ENCODE assay signal across 21 cellular contexts in the genomic region with DNA sequence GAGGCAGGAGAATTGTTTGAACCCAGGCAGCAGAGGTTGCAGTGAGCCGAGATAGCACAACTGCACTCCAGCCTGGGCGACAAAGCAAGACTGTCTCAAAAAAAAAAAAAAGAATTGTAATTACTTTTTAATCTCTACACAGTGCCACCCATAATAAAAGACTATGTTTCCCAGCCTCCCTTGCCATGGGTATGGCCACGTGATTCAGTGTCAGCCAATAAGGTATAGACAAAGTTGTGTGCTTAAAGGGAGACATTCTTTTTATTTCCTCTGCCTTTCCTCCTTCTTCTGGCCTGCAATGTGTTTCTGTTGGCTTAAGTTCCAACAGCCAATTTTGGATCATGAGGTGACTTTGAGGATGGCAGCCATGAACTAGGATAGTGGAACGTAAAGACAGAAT.
DNase-seq lines count a peak whose midpoint lies in the region; ATAC-seq and TF ChIP-seq lines count a peak whose summit lies in the region.
"Had no signal": no experiment of that assay in that cellular context is flagged by ENCODE, and none has a peak within 500 bp of the region (broad histone marks: within the 10 kb centered on the region; RNA-seq: fewer than 3 reads in every experiment).

No MANE protein-coding gene starts in this region.

- H3K27ac Mint-ChIP-seq in Caco-2 (ENCODE audit: unreplicated experiment) (no peak overlapping the region), WTC11 (no peak overlapping the region), nephron progenitor cell (no peak overlapping the region)
- H3K27ac Mint-ChIP-seq in stimulated activated naive CD8-positive, alpha-beta T cell treated with anti-CD3 and anti-CD28 coated beads, Interleukin-15, amount 100 ng/mL, for 72 hours = no peak overlapping the region
- H3K27ac Mint-ChIP-seq: CD8-positive, alpha-beta memory T cell; IgD-negative memory B cell had no signal

- H3K36me3 ChIP-seq in Caco-2 (ENCODE audit: control insufficient read depth, insufficient read depth, low read length) = no peaks in the 10 kb centered on the region
- H3K36me3 ChIP-seq: Peyer's patch, SJCRH30 had no signal

- H3K36me3 Mint-ChIP-seq in Caco-2 (ENCODE audit: insufficient read depth, unreplicated experiment) (no peaks in the 10 kb centered on the region), WTC11 (peaks cover 4% of the 10 kb centered on the region), nephron progenitor cell (ENCODE audit: low read depth) (peaks cover 13% of the 10 kb centered on the region)
- H3K36me3 Mint-ChIP-seq: CD8-positive, alpha-beta memory T cell; IgD-negative memory B cell had no signal

- POLR2A ChIA-PET in Caco-2 (lab: Charles Lee) = no interaction called here
- POLR2A ChIA-PET in HEK293T (lab: Yijun Ruan, JAX) = no interaction called here
- POLR2A ChIA-PET in WTC11 (lab: Charles Lee) = no interaction called here

- H3K4me3 ChIP-seq in Caco-2 (ENCODE audit: low read depth, low read length) = peak overlapping the region; percentile 56
- H3K4me3 ChIP-seq: Peyer's patch, SJCRH30 had no signal

- CTCF ChIA-PET in Caco-2 (lab: Charles Lee) (no interaction called here), HEK293T (lab: Yijun Ruan, JAX) (interaction anchor here (0.7 kb wide), 1 partner anchor 226 kb away, joined by 6 read pairs; no protein-coding TSS in a partner anchor), WTC11 (lab: Charles Lee) (no interaction called here)

- H3K4me1 Mint-ChIP-seq in Caco-2 (ENCODE audit: low read depth, unreplicated experiment) = peaks cover 8% of the 10 kb centered on the region
- peaks cover 28% of the 10 kb centered on the region for H3K4me1 Mint-ChIP-seq in WTC11
- H3K4me1 Mint-ChIP-seq in nephron progenitor cell = peaks cover 24% of the 10 kb centered on the region
- H3K4me1 Mint-ChIP-seq in stimulated activated naive CD8-positive, alpha-beta T cell treated with anti-CD3 and anti-CD28 coated beads, Interleukin-15, amount 100 ng/mL, for 72 hours = no peaks in the 10 kb centered on the region
- H3K4me1 Mint-ChIP-seq: CD8-positive, alpha-beta memory T cell; IgD-negative memory B cell had no signal

- H3K4me3 Mint-ChIP-seq in Caco-2 (ENCODE audit: unreplicated experiment) = peak overlapping the region; percentile 97
- no peak overlapping the region for H3K4me3 Mint-ChIP-seq in WTC11
- peak overlapping the region; percentile 32 for H3K4me3 Mint-ChIP-seq in nephron progenitor cell
- no peak overlapping the region for H3K4me3 Mint-ChIP-seq in stimulated activated naive CD8-positive, alpha-beta T cell treated with anti-CD3 and anti-CD28 coated beads, Interleukin-15, amount 100 ng/mL, for 72 hours
- H3K4me3 Mint-ChIP-seq: IgD-negative memory B cell had no signal

- DNase-seq in Caco-2 (no peak), HEK293T (ENCODE audit: extremely low spot score) (peak; percentile 17), WTC11 (ENCODE audit: low spot score) (no peak), nephron progenitor cell (no peak), globus pallidus (ENCODE audit: low spot score) (no peak), NOMO-1 (lab: John Stamatoyannopoulos, UW; ENCODE audit: unreplicated experiment in 2 of 2) (no peak)
- DNase-seq in stimulated activated naive CD8-positive, alpha-beta T cell treated with anti-CD3 and anti-CD28 coated beads, Interleukin-15, amount 100 ng/mL, for 72 hours = no peak
- DNase-seq: CD8-positive, alpha-beta memory T cell; EL; H7; Kasumi-1; NCI-H1417; NCI-H187; NCI-H2107; NCI-H446 treated with DMSO at 0.1 percent for 48 hours; NCI-H748 treated with DMSO at 0.1 percent for 48 hours; NK-92 treated with Interleukin-12 subunit alpha and Interleukin-12 subunit beta, amount 100 ng/mL, for 24 hours; Peyer's patch; SJCRH30 had no signal

- no TSS peak for BruUV-seq in Caco-2 (replicated peaks; lab: Mats Ljungman, UMichigan)

- ATAC-seq in WTC11 = no peak
- ATAC-seq in stimulated activated naive CD8-positive, alpha-beta T cell treated with anti-CD3 and anti-CD28 coated beads, Interleukin-15, amount 100 ng/mL, for 72 hours = no peak
- ATAC-seq in GM19395 (IDR thresholded peaks at IDR 0.05; ENCODE audit: unreplicated experiment) = no peak

- H3K9me3 ChIP-seq in Caco-2 = no peaks in the 10 kb centered on the region
- H3K9me3 ChIP-seq: Peyer's patch, SJCRH30 had no signal

- H3K27me3 ChIP-seq in Caco-2 (replicated peaks; ENCODE audit: control insufficient read depth, insufficient read depth, low read length) = no peaks in the 10 kb centered on the region
- H3K27me3 ChIP-seq: Peyer's patch, SJCRH30 had no signal

- no peak for TF ChIP-seq CTCF in Caco-2 (IDR thresholded peaks at IDR 0.05; ENCODE audit: insufficient read depth in 1 of 2, low read depth in 1 of 2, low read length in 1 of 2, severe bottlenecking in 1 of 2, unreplicated experiment in 1 of 2)
- no peak for TF ChIP-seq CTCF in WTC11 (IDR thresholded peaks at IDR 0.05)
- no peak for TF ChIP-seq CTCF in nephron progenitor cell (IDR thresholded peaks at IDR 0.05)

- peaks cover 32% of the 10 kb centered on the region for H3K4me1 ChIP-seq in Caco-2
- H3K4me1 ChIP-seq: Peyer's patch had no signal

- intact Hi-C loops in Caco-2 (cut with micrococcal nuclease; ENCODE audit: unreplicated experiment) = no loop called here

- no peaks in the 10 kb centered on the region for H3K9me3 Mint-ChIP-seq in Caco-2 (ENCODE audit: unreplicated experiment)
- peaks cover 12% of the 10 kb centered on the region for H3K9me3 Mint-ChIP-seq in WTC11
- H3K9me3 Mint-ChIP-seq in nephron progenitor cell = peaks cover 32% of the 10 kb centered on the region
- H3K9me3 Mint-ChIP-seq in stimulated activated naive CD8-positive, alpha-beta T cell treated with anti-CD3 and anti-CD28 coated beads, Interleukin-15, amount 100 ng/mL, for 72 hours = no peaks in the 10 kb centered on the region

- H3K27me3 Mint-ChIP-seq in Caco-2 (ENCODE audit: insufficient read depth, unreplicated experiment) (no peaks in the 10 kb centered on the region), WTC11 (ENCODE audit: low read depth) (no peaks in the 10 kb centered on the region), nephron progenitor cell (ENCODE audit: low read depth, poor library complexity) (peaks cover 3% of the 10 kb centered on the region)
- no peaks in the 10 kb centered on the region for H3K27me3 Mint-ChIP-seq in stimulated activated naive CD8-positive, alpha-beta T cell treated with anti-CD3 and anti-CD28 coated beads, Interleukin-15, amount 100 ng/mL, for 72 hours
- H3K27me3 Mint-ChIP-seq: IgD-negative memory B cell had no signal

TF ChIP-seq in HEK293T, 16 proteins besides CTCF, POLR2A, EP300 and RAD21:
- no peak for TF ChIP-seq ELF4 (IDR thresholded peaks at IDR 0.05)
- no peak for TF ChIP-seq NFRKB (IDR thresholded peaks at IDR 0.05)
- no peak for TF ChIP-seq ARNT (IDR thresholded peaks at IDR 0.05)
- no peak for TF ChIP-seq CTBP1 (IDR thresholded peaks at IDR 0.05; ENCODE audit: borderline replicate concordance)
- no peak for TF ChIP-seq SUZ12 (IDR thresholded peaks at IDR 0.05)
- TF ChIP-seq L3MBTL2 (conservative IDR thresholded peaks at IDR 0.05) = no peak
- no peak for TF ChIP-seq SP1 (IDR thresholded peaks at IDR 0.05)
- no peak for TF ChIP-seq BHLHE40 (IDR thresholded peaks at IDR 0.05; ENCODE audit: borderline replicate concordance)
- no peak for TF ChIP-seq HDGF (IDR thresholded peaks at IDR 0.05; ENCODE audit: borderline replicate concordance)
- TF ChIP-seq FOXK2 (IDR thresholded peaks at IDR 0.05) = no peak

TF ChIP-seq in WTC11, 78 proteins besides CTCF, POLR2A, EP300 and RAD21 (continues in another document):
- no peak for TF ChIP-seq ZNF416 (CRISPR knock-in tag; IDR thresholded peaks at IDR 0.05)
- TF ChIP-seq, protein P1, sequence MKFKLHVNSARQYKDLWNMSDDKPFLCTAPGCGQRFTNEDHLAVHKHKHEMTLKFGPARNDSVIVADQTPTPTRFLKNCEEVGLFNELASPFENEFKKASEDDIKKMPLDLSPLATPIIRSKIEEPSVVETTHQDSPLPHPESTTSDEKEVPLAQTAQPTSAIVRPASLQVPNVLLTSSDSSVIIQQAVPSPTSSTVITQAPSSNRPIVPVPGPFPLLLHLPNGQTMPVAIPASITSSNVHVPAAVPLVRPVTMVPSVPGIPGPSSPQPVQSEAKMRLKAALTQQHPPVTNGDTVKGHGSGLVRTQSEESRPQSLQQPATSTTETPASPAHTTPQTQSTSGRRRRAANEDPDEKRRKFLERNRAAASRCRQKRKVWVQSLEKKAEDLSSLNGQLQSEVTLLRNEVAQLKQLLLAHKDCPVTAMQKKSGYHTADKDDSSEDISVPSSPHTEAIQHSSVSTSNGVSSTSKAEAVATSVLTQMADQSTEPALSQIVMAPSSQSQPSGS (CRISPR knock-in tag; IDR thresholded peaks at IDR 0.05; ENCODE audit: borderline replicate concordance, low read depth) = no peak
- TF ChIP-seq GABPB1 (CRISPR knock-in tag; IDR thresholded peaks at IDR 0.05) = 0 out of 2 replicates have a peak, but pooled peaks have one; percentile 9
- TF ChIP-seq OVOL2 (CRISPR knock-in tag; IDR thresholded peaks at IDR 0.05; ENCODE audit: borderline replicate concordance) = no peak
- no peak for TF ChIP-seq FOXP1 (CRISPR knock-in tag; IDR thresholded peaks at IDR 0.05; ENCODE audit: borderline replicate concordance)
- TF ChIP-seq, protein P2, sequence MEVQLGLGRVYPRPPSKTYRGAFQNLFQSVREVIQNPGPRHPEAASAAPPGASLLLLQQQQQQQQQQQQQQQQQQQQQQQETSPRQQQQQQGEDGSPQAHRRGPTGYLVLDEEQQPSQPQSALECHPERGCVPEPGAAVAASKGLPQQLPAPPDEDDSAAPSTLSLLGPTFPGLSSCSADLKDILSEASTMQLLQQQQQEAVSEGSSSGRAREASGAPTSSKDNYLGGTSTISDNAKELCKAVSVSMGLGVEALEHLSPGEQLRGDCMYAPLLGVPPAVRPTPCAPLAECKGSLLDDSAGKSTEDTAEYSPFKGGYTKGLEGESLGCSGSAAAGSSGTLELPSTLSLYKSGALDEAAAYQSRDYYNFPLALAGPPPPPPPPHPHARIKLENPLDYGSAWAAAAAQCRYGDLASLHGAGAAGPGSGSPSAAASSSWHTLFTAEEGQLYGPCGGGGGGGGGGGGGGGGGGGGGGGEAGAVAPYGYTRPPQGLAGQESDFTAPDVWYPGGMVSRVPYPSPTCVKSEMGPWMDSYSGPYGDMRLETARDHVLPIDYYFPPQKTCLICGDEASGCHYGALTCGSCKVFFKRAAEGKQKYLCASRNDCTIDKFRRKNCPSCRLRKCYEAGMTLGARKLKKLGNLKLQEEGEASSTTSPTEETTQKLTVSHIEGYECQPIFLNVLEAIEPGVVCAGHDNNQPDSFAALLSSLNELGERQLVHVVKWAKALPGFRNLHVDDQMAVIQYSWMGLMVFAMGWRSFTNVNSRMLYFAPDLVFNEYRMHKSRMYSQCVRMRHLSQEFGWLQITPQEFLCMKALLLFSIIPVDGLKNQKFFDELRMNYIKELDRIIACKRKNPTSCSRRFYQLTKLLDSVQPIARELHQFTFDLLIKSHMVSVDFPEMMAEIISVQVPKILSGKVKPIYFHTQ (CRISPR knock-in tag; IDR thresholded peaks at IDR 0.05) = no peak

Comparison
In these comparisons a context has a peak if more than half of its experiments do, and no peak if none do; other contexts are left out.
1. H3K4me3 Mint-ChIP-seq: peak in Caco-2 (single experiment) and nephron progenitor cell (single experiment); none in WTC11 (single experiment) and stimulated activated naive CD8-positive, alpha-beta T cell treated with anti-CD3 and anti-CD28 coated beads, Interleukin-15, amount 100 ng/mL, for 72 hours (0 of 2).